ENCODE assay signal across 8 cellular contexts in genomic region chr14:61322011-61322798, GRCh38. TPM values are rescaled to one million over a fixed set of nuclear protein-coding genes. Genes with fewer than 3 reads are reported as not detected.
DNase-seq lines count a peak whose midpoint lies in the region; ATAC-seq and TF ChIP-seq lines count a peak whose summit lies in the region.

No MANE protein-coding gene starts in this region.

- peaks cover 0 to 28% (median 16%) of the 10 kb centered on the region in 7 donors for H3K27me3 ChIP-seq in heart right ventricle

- peak overlapping the region; percentile 79 to 95 (median 91) for H3K27ac ChIP-seq in heart right ventricle

- ATAC-seq in HG03378 (IDR thresholded peaks at IDR 0.05; ENCODE audit: unreplicated experiment) (peak; percentile 7), heart right ventricle (peak in 7 of 8 donors; percentile 32 to 65 (median 63)), sciatic nerve (peak; percentile 39)

- peaks cover 0 to 36% (median 11%) of the 10 kb centered on the region in 9 donors for H3K4me1 ChIP-seq in heart right ventricle

- H3K36me3 ChIP-seq in heart right ventricle = no peaks in the 10 kb centered on the region

- DNase-seq in DMS79 treated with DMSO at 0.1 percent for 48 hours (lab: John Stamatoyannopoulos, UW) (peak; percentile 57), heart right ventricle (peak; percentile 53 to 57), sciatic nerve (ENCODE audit: low spot score) (no peak), NCI-H2227 treated with DMSO at 0.1 percent for 48 hours (lab: John Stamatoyannopoulos, UW) (no peak), RKO (ENCODE audit: low spot score) (no peak), COLO829 (ENCODE audit: low spot score) (no peak)
- DNase-seq in activated effector memory CD4-positive, alpha-beta T cell treated with anti-CD3 and anti-CD28 coated beads, Interleukin-2, amount 50 U/mL, for 16 hours = peak; percentile 83

- intact Hi-C loops in heart right ventricle (cut with DNase I) (loop anchor here in 6 of 10 donors (5.0 to 10.0 kb wide), 6 partner anchors 35 to 135 kb away; no protein-coding TSS in a partner anchor), sciatic nerve (cut with DNase I) (no loop called here)

- TF ChIP-seq CTCF in heart right ventricle (IDR thresholded peaks at IDR 0.05) = no peak

- peak overlapping the region; percentile 27 to 90 (median 76) for H3K4me3 ChIP-seq in heart right ventricle

- H3K9me3 ChIP-seq in heart right ventricle = peaks cover 0 to 12% (median 0%) of the 10 kb centered on the region in 11 donors

- 1 to 2% methylated on average over 63 of the region's 63 CpGs for WGBS in heart right ventricle, 2 donors

RNA-seq across cellular contexts. Expression of gene PRKCH, which starts 0.8 kb away (rescaled TPM):
- total RNA-seq in heart right ventricle (10 to 100 TPM; 12.4 to 25.1 (median 18.3) TPM), sciatic nerve (52.9 TPM)
- polyA plus RNA-seq in heart right ventricle = 10 to 100 TPM in 1 of 2 donors, 1 to 10 TPM in 1; 8.3 to 18.1 TPM

RNA-seq across cellular contexts. Expression of gene TMEM30B, which starts 41.1 kb away (rescaled TPM):
- total RNA-seq in heart right ventricle (1 to 10 TPM in 3 of 10 donors, under 1 TPM in 7; 0.32 to 1.9 (median 0.71) TPM), sciatic nerve (50.1 TPM)
- under 1 TPM; 0.15 to 0.35 TPM for polyA plus RNA-seq in heart right ventricle

Comparison
In these comparisons a context has a peak if more than half of its experiments do, and no peak if none do; other contexts are left out.
1. DNase-seq: peak in DMS79 treated with DMSO at 0.1 percent for 48 hours (single experiment), activated effector memory CD4-positive, alpha-beta T cell treated with anti-CD3 and anti-CD28 coated beads, Interleukin-2, amount 50 U/mL, for 16 hours (single experiment) and heart right ventricle (2 of 2); none in sciatic nerve (single experiment), NCI-H2227 treated with DMSO at 0.1 percent for 48 hours (single experiment), RKO (single experiment) and COLO829 (single experiment).
2. ATAC-seq: peak in every context shown above with its lines; median percentile 63 in heart right ventricle; 39 in sciatic nerve; 7 in HG03378.
3. RNA of gene TMEM30B, which starts 41.1 kb away (total RNA-seq): 50.1 TPM in sciatic nerve (single experiment); 0.32 to 1.9 TPM in heart right ventricle; every median in the first group is over 10 times any median in the second.